ENCODE assay signal across 11 cellular contexts in the genomic region with DNA sequence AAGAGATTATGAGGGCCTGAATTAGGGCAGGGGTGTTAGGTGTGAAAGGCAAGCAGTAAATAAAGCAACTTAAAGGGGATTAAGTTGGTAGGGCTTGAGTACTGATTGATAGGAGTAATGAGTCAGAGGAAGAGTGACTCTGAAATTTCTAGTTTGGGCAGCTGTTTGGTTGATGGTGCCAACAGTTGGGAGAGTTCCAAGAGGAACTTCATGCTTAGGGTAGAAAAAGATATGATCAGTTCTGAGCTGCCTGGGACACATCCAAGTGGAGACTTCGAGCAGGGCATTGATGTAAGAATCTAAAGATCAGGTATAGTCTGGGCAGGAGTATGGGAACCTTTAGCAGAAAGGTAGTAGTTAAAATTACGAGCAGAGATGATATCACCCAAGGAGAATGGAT. TPM values are rescaled to one million over a fixed set of nuclear protein-coding genes. Genes with fewer than 3 reads are reported as not detected.
DNase-seq lines count a peak whose midpoint lies in the region; ATAC-seq and TF ChIP-seq lines count a peak whose summit lies in the region.
"Had no signal": no experiment of that assay in that cellular context is flagged by ENCODE, and none has a peak within 500 bp of the region (broad histone marks: within the 10 kb centered on the region; RNA-seq: fewer than 3 reads in every experiment).

No MANE protein-coding gene starts in this region.

- peaks cover 10% of the 10 kb centered on the region for H3K79me2 ChIP-seq in mammary epithelial cell (ENCODE audit: insufficient read depth, low read length)

- H3K27ac ChIP-seq in mammary epithelial cell (ENCODE audit: insufficient read depth, low read depth, low read length) (no peak overlapping the region), substantia nigra (ENCODE audit: low read depth, low read length, poor library complexity, severe bottlenecking) (no peak overlapping the region)

- peaks cover 46% of the 10 kb centered on the region for H3K4me1 ChIP-seq in mammary epithelial cell (ENCODE audit: insufficient read depth, low read length)

- H3K4me1 Mint-ChIP-seq in nephron (peaks cover 57% of the 10 kb centered on the region), natural killer cell (no peaks in the 10 kb centered on the region)
- H3K4me1 Mint-ChIP-seq: activated naive CD8-positive, alpha-beta T cell treated with anti-CD3 and anti-CD28 coated beads, Interleukin-2, amount 10 ng/mL, durations not matched to agents 7 days and 5 days; T-helper 17 cell had no signal

- in situ Hi-C loops in mammary epithelial cell (cut with MboI; ENCODE audit: low sequenced_read_pairs in 2 of 2), result no loop called here

- no peaks in the 10 kb centered on the region for H3K9me3 ChIP-seq in mammary epithelial cell (replicated peaks; ENCODE audit: insufficient read depth, low read length)

- no peak overlapping the region for H3K9ac ChIP-seq in mammary epithelial cell (ENCODE audit: insufficient read depth, low read length)

- ATAC-seq in GM21526 (IDR thresholded peaks at IDR 0.05; ENCODE audit: low FRiP score, unreplicated experiment), result no peak
- no peak for ATAC-seq in natural killer cell
- ATAC-seq: T-helper 17 cell had no signal

- no peaks in the 10 kb centered on the region for H3K9me3 Mint-ChIP-seq in nephron
- no peaks in the 10 kb centered on the region for H3K9me3 Mint-ChIP-seq in natural killer cell
- H3K9me3 Mint-ChIP-seq: activated naive CD8-positive, alpha-beta T cell treated with anti-CD3 and anti-CD28 coated beads, Interleukin-2, amount 10 ng/mL, durations not matched to agents 7 days and 5 days had no signal

- no peak overlapping the region for H3K4me3 Mint-ChIP-seq in nephron
- H3K4me3 Mint-ChIP-seq in natural killer cell, result no peak overlapping the region
- H3K4me3 Mint-ChIP-seq: activated naive CD8-positive, alpha-beta T cell treated with anti-CD3 and anti-CD28 coated beads, Interleukin-2, amount 10 ng/mL, durations not matched to agents 7 days and 5 days; T-helper 17 cell had no signal

- intact Hi-C loops in mammary epithelial cell (cut with micrococcal nuclease), result no loop called here
- intact Hi-C loops in natural killer cell (cut with micrococcal nuclease), result loop anchor here (10.0 kb wide), 1 partner anchor 49 kb away; no protein-coding TSS in a partner anchor

- H3K4me2 ChIP-seq in mammary epithelial cell (ENCODE audit: insufficient read depth, low read depth, low read length), result peak overlapping the region; percentile 59

- no TSS peak for BruUV-seq in mammary epithelial cell (replicated peaks; lab: Mats Ljungman, UMichigan)

- H3K27me3 Mint-ChIP-seq in nephron (ENCODE audit: low read depth), result no peaks in the 10 kb centered on the region
- H3K27me3 Mint-ChIP-seq in natural killer cell (ENCODE audit: low read depth in 2 of 2), result peaks cover 0 to 13% of the 10 kb centered on the region in 2 donors

- peak; percentile 39 for DNase-seq in D341Med (ENCODE audit: low spot score)
- DNase-seq in NCI-H1694 (lab: John Stamatoyannopoulos, UW), result peak; percentile 11
- peak; percentile 86 for DNase-seq in mammary epithelial cell
- no peak for DNase-seq in hippocampal formation (lab: John Stamatoyannopoulos, UW)
- DNase-seq in substantia nigra (lab: John Stamatoyannopoulos, UW), result no peak
- DNase-seq in natural killer cell, result no peak
- DNase-seq: activated naive CD8-positive, alpha-beta T cell treated with anti-CD3 and anti-CD28 coated beads, Interleukin-2, amount 10 ng/mL, durations not matched to agents 7 days and 5 days; MM.1S; T-helper 17 cell had no signal

- no peak overlapping the region for H3K4me3 ChIP-seq in mammary epithelial cell (replicated peaks in 1 of 3; ENCODE audit: insufficient read depth in 1 of 3, low read depth in 2 of 3, low read length in 3 of 3)

- dilution Hi-C loops in mammary epithelial cell (cut with HindIII; ENCODE audit: low sequenced_read_pairs), result no loop called here

- WGBS in mammary epithelial cell (ENCODE audit: low coverage, missing lambda C conversion rate), result 0% methylated on average over 2 of the region's 2 CpGs

- no peaks in the 10 kb centered on the region for H4K20me1 ChIP-seq in mammary epithelial cell (ENCODE audit: insufficient read depth, low read length)

- no peaks in the 10 kb centered on the region for H3K27me3 ChIP-seq in mammary epithelial cell (ENCODE audit: insufficient read depth, low read length)

- CTCF ChIA-PET in mammary epithelial cell (lab: Charles Lee; ENCODE audit: low non-redundant PET), result interaction anchor here (0.6 kb wide), 1 partner anchor 26 kb away, joined by 7 read pairs; no protein-coding TSS in a partner anchor

- H3K27ac Mint-ChIP-seq in nephron, result peak overlapping the region in 2 of 3 experiments; percentile 7 to 14
- no peak overlapping the region for H3K27ac Mint-ChIP-seq in natural killer cell
- H3K27ac Mint-ChIP-seq: activated naive CD8-positive, alpha-beta T cell treated with anti-CD3 and anti-CD28 coated beads, Interleukin-2, amount 10 ng/mL, durations not matched to agents 7 days and 5 days; T-helper 17 cell had no signal

- H3K36me3 Mint-ChIP-seq in nephron (ENCODE audit: low read depth), result no peaks in the 10 kb centered on the region
- no peaks in the 10 kb centered on the region for H3K36me3 Mint-ChIP-seq in natural killer cell
- H3K36me3 Mint-ChIP-seq: activated naive CD8-positive, alpha-beta T cell treated with anti-CD3 and anti-CD28 coated beads, Interleukin-2, amount 10 ng/mL, durations not matched to agents 7 days and 5 days had no signal

- H2AFZ ChIP-seq in mammary epithelial cell (ENCODE audit: low read depth, low read length), result peak overlapping the region; percentile 25

- no peaks in the 10 kb centered on the region for H3K36me3 ChIP-seq in mammary epithelial cell (ENCODE audit: insufficient read depth, low read length)

- TF ChIP-seq CTCF in mammary epithelial cell (conservative IDR thresholded peaks at IDR 0.05 in 1 of 2, IDR thresholded peaks at IDR 0.05 in 1 of 2; ENCODE audit: extremely low read depth in 1 of 2, insufficient read depth in 1 of 2, low read depth in 1 of 2, low read length in 2 of 2) (no peak), nephron (IDR thresholded peaks at IDR 0.05; ENCODE audit: unreplicated experiment in 3 of 3) (no peak), natural killer cell (IDR thresholded peaks at IDR 0.05) (no peak)

RNA-seq across cellular contexts. Expression of gene MAMDC2, which starts 10.2 kb away (rescaled TPM):
- total RNA-seq in mammary epithelial cell (10 to 100 TPM in 1 of 2 donors, 1 to 10 TPM in 1; 8.3 to 33.5 TPM), natural killer cell (under 1 TPM in 2 of 3 donors, not detected in 1; 0.10 to 0.32 TPM)
- polyA plus RNA-seq in mammary epithelial cell, result 10.9 TPM
- polyA minus RNA-seq in mammary epithelial cell, result 13.5 TPM

Comparison
In these comparisons a context has a peak if more than half of its experiments do, and no peak if none do; other contexts are left out.
1. DNase-seq: peak in D341Med (single experiment), NCI-H1694 (single experiment) and mammary epithelial cell (single experiment); none in hippocampal formation (0 of 2), substantia nigra (0 of 49) and natural killer cell (single experiment).
2. H3K27ac Mint-ChIP-seq: peak in nephron (2 of 3); none in natural killer cell (0 of 2).
3. RNA of gene MAMDC2, which starts 10.2 kb away (total RNA-seq): 8.3 to 33.5 TPM in mammary epithelial cell; 0.10 to 0.32 TPM in natural killer cell; every median in the first group is over 4 times any median in the second.